In the genomic region with DNA sequence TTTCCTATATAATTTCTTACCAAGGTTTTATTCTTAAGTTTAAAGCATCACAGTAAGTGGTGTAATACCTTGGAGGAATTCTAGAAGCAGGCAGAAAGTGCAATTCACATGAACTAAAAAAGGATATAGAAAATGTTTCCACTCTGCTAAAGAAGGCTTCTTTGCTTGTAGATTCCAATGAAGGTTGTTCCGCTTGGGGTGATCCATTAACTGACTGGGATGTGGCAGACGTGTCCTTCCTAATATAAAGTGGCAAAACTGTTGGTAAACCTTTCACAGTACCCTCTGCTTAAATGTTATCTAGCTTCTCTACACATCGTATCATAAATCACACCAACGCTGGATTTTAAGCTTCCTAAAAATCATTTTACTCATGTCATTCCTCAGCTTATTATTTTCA, we compare ENCODE assay signal across 28 cellular contexts.
"Had no signal": no experiment of that assay in that cellular context is flagged by ENCODE, and none has a peak within 500 bp of the region (broad histone marks: within the 10 kb centered on the region; RNA-seq: fewer than 3 reads in every experiment).

No MANE protein-coding gene starts in this region.

- H3K27me3 ChIP-seq: esophagus squamous epithelium, uterus had no signal

- H3K27ac ChIP-seq: esophagus squamous epithelium, skin epidermis, thoracic aorta, uterus, VCaP had no signal

- H3K9me3 ChIP-seq: esophagus squamous epithelium, thoracic aorta, uterus had no signal

- H3K4me1 ChIP-seq: uterus had no signal

- H3K27me3 Mint-ChIP-seq: activated naive CD4-positive, alpha-beta T cell treated with anti-CD3 and anti-CD28 coated beads, Interleukin-2, amount 10 ng/mL, durations not matched to agents 7 days and 5 days; activated T-cell treated with anti-CD3 and anti-CD28 coated beads, Interleukin-2, amount 50 U/mL, for 24 hours had no signal

- H3K36me3 Mint-ChIP-seq: natural killer cell had no signal

- ATAC-seq: left colon; natural killer cell; sciatic nerve; stimulated activated naive CD8-positive, alpha-beta T cell treated with anti-CD3 and anti-CD28 coated beads, Interleukin-15, Interleukin-2, amounts not matched to agents 100 U/mL and 50 U/mL, for 24 hours had no signal

- DNase-seq: activated CD4-positive, alpha-beta memory T cell treated with anti-CD3 and anti-CD28 coated beads, Interleukin-2, amount 10 ng/mL, durations not matched to agents 7 days and 5 days; activated CD4-positive, alpha-beta T cell treated with anti-CD3 and anti-CD28 coated beads for 4 hours; activated CD8-positive, alpha-beta memory T cell treated with anti-CD3 and anti-CD28 coated beads, Interleukin-2, amount 50 U/mL, for 48 hours; activated gamma-delta T cell; activated naive CD4-positive, alpha-beta T cell treated with anti-CD3 and anti-CD28 coated beads, Interleukin-2, amount 10 ng/mL, durations not matched to agents 7 days and 5 days; activated T-cell treated with anti-CD3 and anti-CD28 coated beads, Interleukin-2, amount 50 U/mL, for 24 hours; anterior cingulate cortex; dermis blood vessel endothelial cell; effector CD4-positive, alpha-beta T cell; esophagus squamous epithelium; glutamatergic neuron; left colon; natural killer cell; retina; stimulated activated CD4-positive, alpha-beta T cell treated with anti-CD3 and anti-CD28 coated beads, Interleukin-12 subunit alpha, Interleukin-12 subunit beta, amount 100 ng/mL, for 4 hours; stimulated activated CD4-positive, alpha-beta T cell treated with anti-CD3 and anti-CD28 coated beads, Interleukin-4, amount 100 ng/mL, for 1 hour; stimulated activated naive CD8-positive, alpha-beta T cell treated with anti-CD3 and anti-CD28 coated beads, Interleukin-15, Interleukin-2, amounts not matched to agents 100 U/mL and 50 U/mL, for 24 hours; T-helper 9 cell; trophoblast cell; uterus had no signal

- H3K27ac Mint-ChIP-seq: activated CD4-positive, alpha-beta memory T cell treated with anti-CD3 and anti-CD28 coated beads, Interleukin-2, amount 10 ng/mL, durations not matched to agents 7 days and 5 days; activated naive CD4-positive, alpha-beta T cell treated with anti-CD3 and anti-CD28 coated beads, Interleukin-2, amount 10 ng/mL, durations not matched to agents 7 days and 5 days; activated T-cell treated with anti-CD3 and anti-CD28 coated beads, Interleukin-2, amount 50 U/mL, for 24 hours; natural killer cell had no signal

- H3K4me3 ChIP-seq: esophagus squamous epithelium, skin epidermis, thoracic aorta, uterus had no signal

- H3K36me3 ChIP-seq: uterus had no signal

- H3K9me3 Mint-ChIP-seq: activated CD4-positive, alpha-beta memory T cell treated with anti-CD3 and anti-CD28 coated beads, Interleukin-2, amount 10 ng/mL, durations not matched to agents 7 days and 5 days; activated naive CD4-positive, alpha-beta T cell treated with anti-CD3 and anti-CD28 coated beads, Interleukin-2, amount 10 ng/mL, durations not matched to agents 7 days and 5 days; activated T-cell treated with anti-CD3 and anti-CD28 coated beads, Interleukin-2, amount 50 U/mL, for 24 hours; natural killer cell had no signal

- FAIRE-seq: colon, frontal cortex, islet of Langerhans, TTC549 had no signal
